12 cellular contexts compared by ENCODE assay signal in genomic region chr9:75152416-75152815, GRCh38.
DNase-seq lines count a peak whose midpoint lies in the region; FAIRE-seq and TF ChIP-seq lines count a peak whose summit lies in the region.
"Had no signal": no experiment of that assay in that cellular context is flagged by ENCODE, and none has a peak within 500 bp of the region (broad histone marks: within the 10 kb centered on the region; RNA-seq: fewer than 3 reads in every experiment).

No MANE protein-coding gene starts in this region.

- H3K9me3 ChIP-seq in vagina = no peaks in the 10 kb centered on the region
- H3K9me3 ChIP-seq: uterus had no signal

- no peak for TF ChIP-seq CTCF in RWPE1 (conservative IDR thresholded peaks at IDR 0.05; ENCODE audit: low read depth)
- TF ChIP-seq CTCF in vagina (IDR thresholded peaks at IDR 0.05) = no peak

- no peak overlapping the region for H3K27ac ChIP-seq in RWPE1
- H3K27ac ChIP-seq in vagina = no peak overlapping the region
- H3K27ac ChIP-seq: uterus had no signal

- no peak overlapping the region for H3K4me3 ChIP-seq in vagina
- H3K4me3 ChIP-seq: uterus had no signal

- no peak for TF ChIP-seq POLR2A in vagina (IDR thresholded peaks at IDR 0.05)

- intact Hi-C loops in vagina (cut with DNase I) = no loop called here

- peaks cover 0 to 11% of the 10 kb centered on the region in 2 donors for H3K36me3 ChIP-seq in vagina
- H3K36me3 ChIP-seq: uterus had no signal

- peak; percentile 54 for FAIRE-seq in GM18507 (lab: Jason Lieb, UNC)

- no peak for DNase-seq in GM18507 (ENCODE audit: extremely low spot score, insufficient read length, low read depth)
- peak; percentile 12 for DNase-seq in activated CD4-positive, alpha-beta T cell treated with anti-CD3 and anti-CD28 coated beads for 1 hour
- peak; percentile 13 for DNase-seq in activated T-helper 9 cell treated with anti-CD3 and anti-CD28 coated beads, Interleukin-2, amount 50 U/mL, for 16 hours (ENCODE audit: low read depth)
- peak; percentile 29 to 33 for DNase-seq in stimulated activated CD4-positive, alpha-beta T cell treated with anti-CD3 and anti-CD28 coated beads, Interleukin-2, amount 100 ng/mL, for 48 hours
- DNase-seq in KG1 (lab: John Stamatoyannopoulos, UW) = no peak
- no peak for DNase-seq in RWPE1 (ENCODE audit: low spot score)
- DNase-seq in foreskin melanocyte = no peak
- no peak for DNase-seq in vagina (ENCODE audit: extremely low spot score in 2 of 2)
- DNase-seq: activated B cell treated with CpG ODN at 0.5 μM for 24 hours, NCI-H1436 treated with DMSO at 0.1 percent for 48 hours, PC-3, uterus had no signal

- no peaks in the 10 kb centered on the region for H3K4me1 ChIP-seq in vagina
- H3K4me1 ChIP-seq: uterus had no signal

- CTCF ChIA-PET in RWPE1 (lab: Yijun Ruan, JAX) = no interaction called here

- POLR2A ChIA-PET in RWPE1 (lab: Yijun Ruan, JAX; ENCODE audit: low non-redundant PET) = no interaction called here

- no peaks in the 10 kb centered on the region for H3K27me3 ChIP-seq in vagina
- H3K27me3 ChIP-seq: uterus had no signal

Comparison
In these comparisons a context has a peak if more than half of its experiments do, and no peak if none do; other contexts are left out.
1. DNase-seq: peak in activated CD4-positive, alpha-beta T cell treated with anti-CD3 and anti-CD28 coated beads for 1 hour (single experiment), activated T-helper 9 cell treated with anti-CD3 and anti-CD28 coated beads, Interleukin-2, amount 50 U/mL, for 16 hours (single experiment) and stimulated activated CD4-positive, alpha-beta T cell treated with anti-CD3 and anti-CD28 coated beads, Interleukin-2, amount 100 ng/mL, for 48 hours (2 of 2); none in GM18507 (single experiment), KG1 (single experiment), RWPE1 (single experiment), foreskin melanocyte (single experiment) and vagina (0 of 2).